In the genomic region with DNA sequence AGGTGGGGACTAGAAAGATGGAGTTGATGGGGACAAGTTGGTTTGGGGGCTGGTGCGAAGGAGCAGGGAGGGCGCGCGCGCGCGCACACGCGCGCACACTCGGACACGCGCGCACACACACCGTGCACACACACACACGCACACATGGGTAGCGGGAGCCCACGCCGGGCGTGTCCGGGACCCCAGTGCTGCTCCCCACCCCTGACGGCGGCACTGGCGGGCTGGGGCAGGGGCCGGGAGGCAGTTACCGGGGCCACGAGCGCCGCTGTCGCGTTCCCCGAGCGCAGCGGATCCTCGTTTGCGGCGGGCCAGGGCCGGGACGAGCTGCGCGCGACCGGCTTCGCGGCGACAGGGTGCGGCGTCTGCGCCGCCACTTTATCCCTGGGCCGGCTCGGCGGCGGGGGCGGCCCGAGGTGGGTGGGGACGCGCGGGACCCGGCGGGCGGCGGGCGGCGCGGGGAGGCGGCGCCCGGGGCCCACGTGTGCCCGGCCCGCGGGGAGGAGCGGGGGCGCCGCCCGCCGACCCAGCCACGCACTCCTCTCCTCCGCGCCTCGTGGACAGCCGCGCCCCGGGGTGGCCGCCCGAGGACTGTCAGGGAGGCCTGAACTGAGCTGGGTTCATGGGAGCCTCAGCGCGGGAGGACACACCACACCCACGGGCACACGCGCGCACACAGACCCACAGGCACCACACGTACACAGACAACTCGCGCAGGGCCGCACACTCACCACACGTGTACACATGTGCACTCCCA, we compare ENCODE assay signal across 8 cellular contexts. TPM values are rescaled to one million over a fixed set of nuclear protein-coding genes. Genes with fewer than 3 reads are reported as not detected.
DNase-seq lines count a peak whose midpoint lies in the region; ATAC-seq and TF ChIP-seq lines count a peak whose summit lies in the region.

No MANE protein-coding gene starts in this region.

- H3K27me3 Mint-ChIP-seq in WTC11 (ENCODE audit: low read depth) (peaks cover 39% of the 10 kb centered on the region), neural progenitor cell (ENCODE audit: insufficient read depth, low read depth) (peaks cover 42% of the 10 kb centered on the region)

- H4K20me1 ChIP-seq in neural progenitor cell (ENCODE audit: low read depth) = no peaks in the 10 kb centered on the region

- TF ChIP-seq CTCF in WTC11 (IDR thresholded peaks at IDR 0.05) (no peak), foreskin fibroblast (IDR thresholded peaks at IDR 0.05; ENCODE audit: low read depth, low read length) (no peak), neural progenitor cell (IDR thresholded peaks at IDR 0.05) (no peak)

- no peak overlapping the region for H3K27ac ChIP-seq in neural progenitor cell

- peaks cover 3% of the 10 kb centered on the region; the same call in 1 of the 2 replicates for H3K36me3 Mint-ChIP-seq in WTC11
- peaks cover 3% of the 10 kb centered on the region for H3K36me3 Mint-ChIP-seq in neural progenitor cell

- H3K79me2 ChIP-seq in neural progenitor cell (ENCODE audit: low read depth) = no peaks in the 10 kb centered on the region

- ATAC-seq in HG02852 (IDR thresholded peaks at IDR 0.05; ENCODE audit: unreplicated experiment) (peak; percentile 51), WTC11 (peak; percentile 46), GM19455 (IDR thresholded peaks at IDR 0.05; ENCODE audit: unreplicated experiment) (no peak)

- H3K4me1 ChIP-seq in neural progenitor cell = no peaks in the 10 kb centered on the region

- POLR2A ChIA-PET in WTC11 (lab: Charles Lee) = no interaction called here

- CTCF ChIA-PET in WTC11 (lab: Charles Lee) = interaction anchor here (0.9 to 2.3 kb wide), 11 partner anchors 8 to 248 kb away, joined by 3 to 16 read pairs (median 6); no protein-coding TSS in a partner anchor

- peaks cover 64% of the 10 kb centered on the region for H3K27me3 ChIP-seq in neural progenitor cell

- peak overlapping the region; percentile 89 for H3K4me2 ChIP-seq in neural progenitor cell

- no peak overlapping the region for H3K9ac ChIP-seq in neural progenitor cell

- peaks cover 7% of the 10 kb centered on the region for H3K9me3 ChIP-seq in neural progenitor cell (ENCODE audit: low read depth)

- H3K36me3 ChIP-seq in neural progenitor cell = no peaks in the 10 kb centered on the region

- H3K9me3 Mint-ChIP-seq in WTC11 = peaks cover 13% of the 10 kb centered on the region
- peaks cover 8% of the 10 kb centered on the region for H3K9me3 Mint-ChIP-seq in neural progenitor cell

- H3K4me1 Mint-ChIP-seq in WTC11 = peaks cover 29% of the 10 kb centered on the region
- H3K4me1 Mint-ChIP-seq in neural progenitor cell = peaks cover 14% of the 10 kb centered on the region

- DNase-seq in stimulated activated CD4-positive, alpha-beta T cell treated with anti-CD3 and anti-CD28 coated beads, Interleukin-15, amount 100 ng/mL, for 24 hours = peak; percentile 23
- DNase-seq in stimulated activated CD4-positive, alpha-beta T cell treated with anti-CD3 and anti-CD28 coated beads, Interleukin-4, amount 100 ng/mL, for 4 hours = no peak
- DNase-seq in WTC11 (ENCODE audit: low spot score) (peak; percentile 28), foreskin fibroblast (peak in 1 of 2 donors; percentile 74), neural progenitor cell (ENCODE audit: low spot score) (peak; percentile 66), cortex of kidney (lab: John Stamatoyannopoulos, UW) (no peak)

- peak overlapping the region; percentile 30 for H2AFZ ChIP-seq in neural progenitor cell (replicated peaks)

- H3K27ac Mint-ChIP-seq in WTC11 (no peak overlapping the region), neural progenitor cell (no peak overlapping the region)

- H3K4me3 Mint-ChIP-seq in WTC11 = peak overlapping the region; percentile 82
- H3K4me3 Mint-ChIP-seq in neural progenitor cell = peak overlapping the region; percentile 91

- H3K4me3 ChIP-seq in foreskin fibroblast (ENCODE audit: low read depth in 1 of 2, low read length in 2 of 2) = peak overlapping the region; percentile 81 to 85
- peak overlapping the region; percentile 81 for H3K4me3 ChIP-seq in neural progenitor cell

- H3F3A ChIP-seq in neural progenitor cell (ENCODE audit: low read depth) = no peaks in the 10 kb centered on the region

TF ChIP-seq in WTC11, 78 proteins besides CTCF, POLR2A, EP300 and RAD21:
- TF ChIP-seq SMAD3 (CRISPR knock-in tag; IDR thresholded peaks at IDR 0.05; ENCODE audit: borderline replicate concordance) (no peak), NFE2L1 (CRISPR knock-in tag; IDR thresholded peaks at IDR 0.05) (peak; percentile 65; the same call in 1 of the 2 replicates), ETV6 (CRISPR knock-in tag; IDR thresholded peaks at IDR 0.05) (0 out of 2 replicates have a peak, but pooled peaks have one; percentile 46), FOXK1 (CRISPR knock-in tag; IDR thresholded peaks at IDR 0.05) (0 out of 2 replicates have a peak, but pooled peaks have one; percentile 20)

RNA-seq across cellular contexts. Expression of gene MGLL, which starts 0.7 kb away (rescaled TPM):
- total RNA-seq in WTC11 (2021) (0.73 to 0.96 TPM (median 0.94 TPM) in 3 replicates), neural progenitor cell (ENCODE audit: low replicate concordance) (0.12 and 0.15 TPM in 2 replicates)

Comparison
In these comparisons a context has a peak if more than half of its experiments do, and no peak if none do; other contexts are left out.
1. DNase-seq: peak in stimulated activated CD4-positive, alpha-beta T cell treated with anti-CD3 and anti-CD28 coated beads, Interleukin-15, amount 100 ng/mL, for 24 hours (single experiment), WTC11 (single experiment) and neural progenitor cell (single experiment); none in stimulated activated CD4-positive, alpha-beta T cell treated with anti-CD3 and anti-CD28 coated beads, Interleukin-4, amount 100 ng/mL, for 4 hours (0 of 2) and cortex of kidney (single experiment).